9 cellular contexts compared by ENCODE assay signal in genomic region chr2:204110250-204111183, GRCh38.
A peak's percentile ranks its signal among the peaks of the same experiment; 100 is the strongest.
DNase-seq lines count a peak whose midpoint lies in the region; ATAC-seq and TF ChIP-seq lines count a peak whose summit lies in the region.
"Had no signal": no experiment of that assay in that cellular context is flagged by ENCODE, and none has a peak within 500 bp of the region (broad histone marks: within the 10 kb centered on the region; RNA-seq: fewer than 3 reads in every experiment).

No MANE protein-coding gene starts in this region.

- in situ Hi-C loops in GM13976 (cut with MboI; ENCODE audit: low sequenced_read_pairs, unreplicated experiment) = no loop called here

- no peak for TF ChIP-seq CTCF in GM13976 (IDR thresholded peaks at IDR 0.05; ENCODE audit: borderline replicate concordance, control extremely low read depth, extremely low read depth, insufficient read depth, missing control alignments)
- TF ChIP-seq CTCF in parathyroid adenoma (IDR thresholded peaks at IDR 0.05) = no peak

- ATAC-seq in HG02763 (IDR thresholded peaks at IDR 0.05; ENCODE audit: unreplicated experiment) = peak; percentile 95
- 0 out of 3 replicates have a peak, but pooled peaks have one; percentile 27 for ATAC-seq in SK-N-SH treated with all-trans-retinoic acid at 6 μM for 48 hours

- peak overlapping the region; percentile 44 for H3K4me2 ChIP-seq in parathyroid adenoma (ENCODE audit: low read length)

- no peaks in the 10 kb centered on the region for H3K27me3 ChIP-seq in parathyroid adenoma (ENCODE audit: control insufficient read depth, insufficient read depth, low read length)

- H3K4me1 ChIP-seq in parathyroid adenoma = peaks cover 27% of the 10 kb centered on the region

- H3K79me2 ChIP-seq in parathyroid adenoma = no peaks in the 10 kb centered on the region

- H3K9me3 ChIP-seq in parathyroid adenoma (ENCODE audit: control insufficient read depth, low read length) = no peaks in the 10 kb centered on the region

- no peak overlapping the region for H3K4me3 ChIP-seq in parathyroid adenoma (ENCODE audit: low read depth, low read length)

- DNase-seq in GM13976 (ENCODE audit: low spot score) (peak; percentile 16), glomerular visceral epithelial cell (ENCODE audit: extremely low spot score) (no peak), NCI-H1048 (lab: John Stamatoyannopoulos, UW) (no peak), NCI-H2107 (lab: John Stamatoyannopoulos, UW) (no peak)
- peak; percentile 6 for DNase-seq in activated naive CD8-positive, alpha-beta T cell treated with anti-CD3 and anti-CD28 coated beads, Interleukin-2, amount 50 U/mL, for 16 hours (ENCODE audit: low read depth, low spot score)
- DNase-seq: IMR-90 had no signal

- no peak overlapping the region for H3K9ac ChIP-seq in parathyroid adenoma

- H2AFZ ChIP-seq in parathyroid adenoma = peak overlapping the region; percentile 77

- H3K36me3 ChIP-seq in parathyroid adenoma (ENCODE audit: control insufficient read depth, insufficient read depth, low read length) = no peaks in the 10 kb centered on the region

- H3K27ac ChIP-seq in parathyroid adenoma = peak overlapping the region; percentile 74

TF ChIP-seq in SK-N-SH treated with all-trans-retinoic acid at 6 μM for 48 hours, 23 proteins besides CTCF, POLR2A, EP300 and RAD21:
- TF ChIP-seq ISL1 (CRISPR knock-in tag; IDR thresholded peaks at IDR 0.05) (no peak), BACH2 (CRISPR knock-in tag; IDR thresholded peaks at IDR 0.05; ENCODE audit: borderline replicate concordance) (no peak), CREB5 (CRISPR knock-in tag; IDR thresholded peaks at IDR 0.05; ENCODE audit: low read depth) (no peak), POU6F1 (CRISPR knock-in tag; IDR thresholded peaks at IDR 0.05; ENCODE audit: borderline replicate concordance, low read depth) (no peak), TSHZ2 (CRISPR knock-in tag; IDR thresholded peaks at IDR 0.05) (no peak), ZNF70 (CRISPR knock-in tag; IDR thresholded peaks at IDR 0.05) (no peak), ZC3H10 (CRISPR knock-in tag; IDR thresholded peaks at IDR 0.05) (no peak), ZFP30 (CRISPR knock-in tag; IDR thresholded peaks at IDR 0.05) (no peak), SNAI2 (CRISPR knock-in tag; IDR thresholded peaks at IDR 0.05) (no peak), TOX (CRISPR knock-in tag; IDR thresholded peaks at IDR 0.05; ENCODE audit: borderline replicate concordance) (no peak), PPARA (CRISPR knock-in tag; IDR thresholded peaks at IDR 0.05; ENCODE audit: borderline replicate concordance) (no peak), ARNTL (CRISPR knock-in tag; IDR thresholded peaks at IDR 0.05; ENCODE audit: borderline replicate concordance, low read depth) (no peak), RARB (CRISPR knock-in tag; IDR thresholded peaks at IDR 0.05) (no peak)
TF ChIP-seq in SK-N-SH treated with all-trans-retinoic acid at 6 μM for 48 hours: peak in this region for 0.

Comparison
In these comparisons a context has a peak if more than half of its experiments do, and no peak if none do; other contexts are left out.
1. DNase-seq: peak in GM13976 (single experiment) and activated naive CD8-positive, alpha-beta T cell treated with anti-CD3 and anti-CD28 coated beads, Interleukin-2, amount 50 U/mL, for 16 hours (single experiment); none in glomerular visceral epithelial cell (single experiment), NCI-H1048 (single experiment) and NCI-H2107 (single experiment).